In the genomic region with DNA sequence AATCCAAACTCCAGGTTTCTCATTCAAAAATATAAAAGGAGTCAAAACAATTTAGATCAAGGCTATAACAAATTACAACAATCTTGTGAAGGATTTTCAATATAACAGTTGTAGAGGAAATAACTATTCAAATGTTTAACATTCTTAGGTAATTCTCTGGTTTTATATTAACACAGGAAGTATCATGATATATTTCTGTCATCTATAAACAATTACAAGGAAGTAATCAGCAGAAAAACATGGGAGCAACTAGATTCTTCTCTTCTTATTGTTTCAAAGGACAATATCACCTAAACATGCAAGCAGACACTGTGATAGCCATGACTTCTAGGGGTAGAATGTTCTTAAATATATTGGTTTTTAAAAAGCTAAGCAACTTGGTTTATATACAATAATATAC, we compare ENCODE assay signal across 15 cellular contexts.
"Had no signal": no experiment of that assay in that cellular context is flagged by ENCODE, and none has a peak within 500 bp of the region (broad histone marks: within the 10 kb centered on the region; RNA-seq: fewer than 3 reads in every experiment).

No MANE protein-coding gene starts in this region.

- H3K27me3 ChIP-seq: breast epithelium, gastroesophageal sphincter, thyroid gland, uterus had no signal

- H3K27me3 Mint-ChIP-seq: activated CD4-positive, alpha-beta T cell treated with anti-CD3 and anti-CD28 coated beads, Interleukin-2, amount 10 ng/mL, durations not matched to agents 24 days and 14 days; stimulated activated memory B cell treated with anti-CD40 and anti-IgM and Interleukin-4, amounts not matched to agents 10 μg/mL and 1 μg/mL and 100 μg/mL, for 72 hours had no signal

- H3K9me3 Mint-ChIP-seq: activated CD4-positive, alpha-beta T cell treated with anti-CD3 and anti-CD28 coated beads, Interleukin-2, amount 10 ng/mL, durations not matched to agents 24 days and 14 days; endodermal cell; stimulated activated memory B cell treated with anti-CD40 and anti-IgM and Interleukin-4, amounts not matched to agents 10 μg/mL and 1 μg/mL and 100 μg/mL, for 72 hours had no signal

- H3K4me1 Mint-ChIP-seq: activated CD4-positive, alpha-beta T cell treated with anti-CD3 and anti-CD28 coated beads, Interleukin-2, amount 10 ng/mL, durations not matched to agents 24 days and 14 days; endodermal cell had no signal

- H3K4me3 Mint-ChIP-seq: activated CD4-positive, alpha-beta T cell treated with anti-CD3 and anti-CD28 coated beads, Interleukin-2, amount 10 ng/mL, durations not matched to agents 24 days and 14 days; endodermal cell; stimulated activated memory B cell treated with anti-CD40 and anti-IgM and Interleukin-4, amounts not matched to agents 10 μg/mL and 1 μg/mL and 100 μg/mL, for 72 hours had no signal

- H3K27ac ChIP-seq: breast epithelium, gastroesophageal sphincter, thyroid gland, uterus had no signal

- H3K36me3 Mint-ChIP-seq: stimulated activated memory B cell treated with anti-CD40 and anti-IgM and Interleukin-4, amounts not matched to agents 10 μg/mL and 1 μg/mL and 100 μg/mL, for 72 hours had no signal

- H3K27ac Mint-ChIP-seq: activated CD4-positive, alpha-beta T cell treated with anti-CD3 and anti-CD28 coated beads, Interleukin-2, amount 10 ng/mL, durations not matched to agents 24 days and 14 days; endodermal cell; stimulated activated memory B cell treated with anti-CD40 and anti-IgM and Interleukin-4, amounts not matched to agents 10 μg/mL and 1 μg/mL and 100 μg/mL, for 72 hours had no signal

- H3K9me3 ChIP-seq: breast epithelium, gastroesophageal sphincter, thyroid gland, uterus had no signal

- H3K36me3 ChIP-seq: breast epithelium, gastroesophageal sphincter, thyroid gland, uterus had no signal

- H3K4me1 ChIP-seq: breast epithelium, thyroid gland, uterus had no signal

- H3K4me3 ChIP-seq: breast epithelium, gastroesophageal sphincter, thyroid gland, uterus had no signal

- DNase-seq: activated CD4-positive, alpha-beta T cell treated with anti-CD3 and anti-CD28 coated beads, Interleukin-2, amount 10 ng/mL, durations not matched to agents 24 days and 14 days; activated CD4-positive, CD25-positive, alpha-beta regulatory T cell; activated naive CD4-positive, alpha-beta T cell treated with Interleukin-2 at 50 U/mL for 16 hours; activated T-cell treated with anti-CD3 and anti-CD28 coated beads for 4 hours; aorta; cerebellar nuclear complex; endodermal cell; mesendoderm; stimulated activated CD4-positive, alpha-beta T cell treated with anti-CD3 and anti-CD28 coated beads, Interleukin-12 subunit alpha, Interleukin-12 subunit beta, amount 100 ng/mL, for 4 hours; T-helper 2 cell; thyroid gland; uterus had no signal

- ATAC-seq: gastroesophageal sphincter; stimulated activated memory B cell treated with anti-CD40 and anti-IgM and Interleukin-4, amounts not matched to agents 10 μg/mL and 1 μg/mL and 100 μg/mL, for 72 hours had no signal
